9 cellular contexts compared by ENCODE assay signal in the genomic region with DNA sequence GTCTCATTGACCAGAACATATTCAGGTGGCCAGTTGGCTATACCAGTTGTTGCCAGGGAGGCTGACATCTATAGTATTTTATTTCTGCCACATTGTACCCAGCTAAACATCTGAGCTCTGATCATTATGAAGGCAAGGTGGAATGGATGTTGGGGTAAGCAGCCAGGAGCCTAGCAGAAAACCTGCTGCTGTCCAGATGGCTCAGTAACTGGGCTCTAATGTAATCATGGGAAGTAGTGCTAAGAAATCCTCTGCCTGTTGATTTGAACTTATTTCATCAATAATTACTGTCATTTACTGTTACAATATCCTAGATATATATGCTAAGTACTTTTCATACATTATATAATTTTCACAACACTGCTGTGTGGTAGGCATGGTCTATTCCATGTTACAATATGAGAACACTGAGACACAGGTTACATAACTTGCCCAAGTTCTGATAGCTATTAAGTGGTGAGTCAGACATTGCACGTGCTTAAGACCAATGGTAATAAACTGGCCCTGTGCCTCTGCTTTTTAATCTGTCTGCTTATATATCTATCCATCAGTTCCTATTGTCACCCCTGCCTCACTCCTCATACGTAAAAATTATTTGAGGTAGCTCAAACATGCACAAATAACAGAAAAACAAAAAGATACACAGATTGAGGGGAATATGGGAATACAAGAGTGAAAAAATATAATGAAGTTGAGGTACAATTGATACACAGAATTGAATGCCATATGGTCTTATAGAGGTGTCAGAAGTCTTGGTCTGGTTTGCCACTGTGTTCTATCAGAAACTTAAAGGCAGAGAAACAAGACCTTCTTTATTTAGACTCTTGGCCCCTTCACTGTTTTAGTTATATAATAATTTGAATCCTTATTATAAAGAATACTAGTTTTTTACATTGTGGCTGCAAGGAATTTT. TPM values are rescaled to one million over a fixed set of nuclear protein-coding genes. Genes with fewer than 3 reads are reported as not detected.
DNase-seq lines count a peak whose midpoint lies in the region; ATAC-seq and TF ChIP-seq lines count a peak whose summit lies in the region.
"Had no signal": no experiment of that assay in that cellular context is flagged by ENCODE, and none has a peak within 500 bp of the region (broad histone marks: within the 10 kb centered on the region; RNA-seq: fewer than 3 reads in every experiment).

No MANE protein-coding gene starts in this region.

- RAD21 ChIA-PET in HCT116 (lab: Charles Lee; ENCODE audit: low non-redundant PET in 1 of 2, low total read pairs in 2 of 2, uncharacterized antibody in 2 of 2, unreplicated experiment in 2 of 2): no interaction called here

- no peaks in the 10 kb centered on the region for H3K9me2 ChIP-seq in HCT116 (ENCODE audit: insufficient read depth)

- no peaks in the 10 kb centered on the region for H4K20me1 ChIP-seq in HCT116 (ENCODE audit: insufficient read depth)

- no peak overlapping the region for H2AFZ ChIP-seq in HCT116 (ENCODE audit: low read depth, low read length, poor library complexity, severe bottlenecking)

- H3K27me3 ChIP-seq in BE2C: no peaks in the 10 kb centered on the region
- H3K27me3 ChIP-seq in HCT116 (ENCODE audit: insufficient read depth, low read length): no peaks in the 10 kb centered on the region
- H3K27me3 ChIP-seq in left ventricle myocardium inferior (ENCODE audit: low read depth): no peaks in the 10 kb centered on the region

- H3K4me1 Mint-ChIP-seq in activated T-cell treated with anti-CD3 and anti-CD28 coated beads, Interleukin-2, amount 50 U/mL, for 72 hours (ENCODE audit: low read depth): peaks cover 15% of the 10 kb centered on the region
- peaks cover 38% of the 10 kb centered on the region for H3K4me1 Mint-ChIP-seq in activated T-cell treated with anti-CD3 and anti-CD28 coated beads, Interleukin-2, amount 50 U/mL, for 24 hours (ENCODE audit: low read depth)
- peaks cover 19% of the 10 kb centered on the region for H3K4me1 Mint-ChIP-seq in activated CD8-positive, alpha-beta memory T cell treated with anti-CD3 and anti-CD28 coated beads, Interleukin-2, amount 10 ng/mL, durations not matched to agents 7 days and 5 days

- no peak; the same call in 1 of the 2 replicates for ATAC-seq in HCT116
- ATAC-seq in activated T-cell treated with anti-CD3 and anti-CD28 coated beads, Interleukin-2, amount 50 U/mL, for 72 hours (replicated peaks in 1 of 2): no peak
- ATAC-seq in activated CD8-positive, alpha-beta memory T cell treated with anti-CD3 and anti-CD28 coated beads, Interleukin-2, amount 10 ng/mL, durations not matched to agents 7 days and 5 days: no peak

- peaks cover 63% of the 10 kb centered on the region for H3K79me2 ChIP-seq in HCT116 (ENCODE audit: insufficient read depth, low read length)

- no peak overlapping the region for H3K4me3 ChIP-seq in BE2C (ENCODE audit: low read depth, low read length)
- no peak overlapping the region for H3K4me3 ChIP-seq in HCT116 (replicated peaks in 1 of 2; ENCODE audit: low read depth in 1 of 2, low read length in 2 of 2)
- no peak overlapping the region for H3K4me3 ChIP-seq in left ventricle myocardium inferior
- H3K4me3 ChIP-seq: lung had no signal

- H3K27ac ChIP-seq in HCT116 (ENCODE audit: low read depth, low read length) (no peak overlapping the region), left ventricle myocardium inferior (replicated peaks) (peak overlapping the region; percentile 22)

- H3K4me3 Mint-ChIP-seq in activated T-cell treated with anti-CD3 and anti-CD28 coated beads, Interleukin-2, amount 50 U/mL, for 72 hours: no peak overlapping the region
- H3K4me3 Mint-ChIP-seq in activated T-cell treated with anti-CD3 and anti-CD28 coated beads, Interleukin-2, amount 50 U/mL, for 24 hours: no peak overlapping the region
- no peak overlapping the region for H3K4me3 Mint-ChIP-seq in activated CD8-positive, alpha-beta memory T cell treated with anti-CD3 and anti-CD28 coated beads, Interleukin-2, amount 10 ng/mL, durations not matched to agents 7 days and 5 days

- H3K9me3 ChIP-seq in BE2C (no peaks in the 10 kb centered on the region), HCT116 (ENCODE audit: control insufficient read depth in 1 of 2, insufficient read depth in 1 of 2, low read depth in 1 of 2, low read length in 2 of 2) (no peaks in the 10 kb centered on the region), left ventricle myocardium inferior (replicated peaks) (no peaks in the 10 kb centered on the region)

- intact Hi-C loops in HCT116 (cut with micrococcal nuclease) (loop anchor here (5.0 kb wide), 1 partner anchor 74 kb away; a partner anchor contains a TSS), left ventricle myocardium inferior (cut with micrococcal nuclease) (loop anchor here (5.0 kb wide), 1 partner anchor 84 kb away; no protein-coding TSS in a partner anchor)

- BruUV-seq in HCT116 (replicated peaks; lab: Mats Ljungman, UMichigan): no TSS peak

- TF ChIP-seq CTCF in BE2C (IDR thresholded peaks at IDR 0.05; ENCODE audit: low read depth, low read length) (no peak), HCT116 (IDR thresholded peaks at IDR 0.05 in 2 of 3, conservative IDR thresholded peaks at IDR 0.05 in 1 of 3; ENCODE audit: borderline replicate concordance in 1 of 3, insufficient read depth in 1 of 3, low read depth in 2 of 3, low read length in 2 of 3) (no peak), left ventricle myocardium inferior (IDR thresholded peaks at IDR 0.05; ENCODE audit: borderline replicate concordance) (no peak)

- no peak overlapping the region for H3K27ac Mint-ChIP-seq in activated T-cell treated with anti-CD3 and anti-CD28 coated beads, Interleukin-2, amount 50 U/mL, for 72 hours
- no peak overlapping the region for H3K27ac Mint-ChIP-seq in activated T-cell treated with anti-CD3 and anti-CD28 coated beads, Interleukin-2, amount 50 U/mL, for 24 hours
- H3K27ac Mint-ChIP-seq in activated CD8-positive, alpha-beta memory T cell treated with anti-CD3 and anti-CD28 coated beads, Interleukin-2, amount 10 ng/mL, durations not matched to agents 7 days and 5 days: no peak overlapping the region

- H3K36me3 ChIP-seq in BE2C: peaks cover 22% of the 10 kb centered on the region
- no peaks in the 10 kb centered on the region for H3K36me3 ChIP-seq in HCT116 (ENCODE audit: control insufficient read depth in 1 of 2, insufficient read depth in 2 of 2, low read length in 2 of 2)
- peaks cover 14% of the 10 kb centered on the region for H3K36me3 ChIP-seq in left ventricle myocardium inferior

- POLR2A ChIA-PET in HCT116 (lab: Charles Lee): no interaction called here

- no peaks in the 10 kb centered on the region for H3K9me3 Mint-ChIP-seq in activated T-cell treated with anti-CD3 and anti-CD28 coated beads, Interleukin-2, amount 50 U/mL, for 72 hours
- H3K9me3 Mint-ChIP-seq in activated T-cell treated with anti-CD3 and anti-CD28 coated beads, Interleukin-2, amount 50 U/mL, for 24 hours: no peaks in the 10 kb centered on the region
- H3K9me3 Mint-ChIP-seq in activated CD8-positive, alpha-beta memory T cell treated with anti-CD3 and anti-CD28 coated beads, Interleukin-2, amount 10 ng/mL, durations not matched to agents 7 days and 5 days (ENCODE audit: low read depth): no peaks in the 10 kb centered on the region

- no peak overlapping the region for H3K9ac ChIP-seq in HCT116 (ENCODE audit: low read length)

- DNase-seq in BE2C (peak; percentile 57), HCT116 (ENCODE audit: low read depth, low spot score) (no peak), SK-N-DZ (ENCODE audit: low spot score) (peak; percentile 33), left ventricle myocardium inferior (no peak), NK-92 (lab: John Stamatoyannopoulos, UW; ENCODE audit: unreplicated experiment) (no peak)
- DNase-seq in activated T-cell treated with anti-CD3 and anti-CD28 coated beads, Interleukin-2, amount 50 U/mL, for 72 hours: no peak
- no peak for DNase-seq in activated T-cell treated with anti-CD3 and anti-CD28 coated beads, Interleukin-2, amount 50 U/mL, for 24 hours
- DNase-seq in activated CD8-positive, alpha-beta memory T cell treated with anti-CD3 and anti-CD28 coated beads, Interleukin-2, amount 10 ng/mL, durations not matched to agents 7 days and 5 days: no peak

- peaks cover 18% of the 10 kb centered on the region for H3K4me1 ChIP-seq in BE2C
- peaks cover 4 to 18% of the 10 kb centered on the region in 2 experiments; a peak in 3 of 4 replicates for H3K4me1 ChIP-seq in HCT116 (ENCODE audit: control insufficient read depth in 1 of 2, insufficient read depth in 2 of 2, low read length in 2 of 2)
- H3K4me1 ChIP-seq in left ventricle myocardium inferior: peaks cover 27% of the 10 kb centered on the region

- peaks cover 1 to 7% of the 10 kb centered on the region in 2 donors for H3K36me3 Mint-ChIP-seq in activated T-cell treated with anti-CD3 and anti-CD28 coated beads, Interleukin-2, amount 50 U/mL, for 72 hours (ENCODE audit: insufficient read depth in 2 of 2)
- H3K36me3 Mint-ChIP-seq in activated T-cell treated with anti-CD3 and anti-CD28 coated beads, Interleukin-2, amount 50 U/mL, for 24 hours (ENCODE audit: low read depth): peaks cover 34% of the 10 kb centered on the region
- H3K36me3 Mint-ChIP-seq in activated CD8-positive, alpha-beta memory T cell treated with anti-CD3 and anti-CD28 coated beads, Interleukin-2, amount 10 ng/mL, durations not matched to agents 7 days and 5 days: peaks cover 12% of the 10 kb centered on the region

- H3K27me3 Mint-ChIP-seq in activated T-cell treated with anti-CD3 and anti-CD28 coated beads, Interleukin-2, amount 50 U/mL, for 72 hours (ENCODE audit: low read depth): no peaks in the 10 kb centered on the region
- no peaks in the 10 kb centered on the region for H3K27me3 Mint-ChIP-seq in activated T-cell treated with anti-CD3 and anti-CD28 coated beads, Interleukin-2, amount 50 U/mL, for 24 hours
- H3K27me3 Mint-ChIP-seq in activated CD8-positive, alpha-beta memory T cell treated with anti-CD3 and anti-CD28 coated beads, Interleukin-2, amount 10 ng/mL, durations not matched to agents 7 days and 5 days: no peaks in the 10 kb centered on the region

- no peak for TF ChIP-seq RAD21 in HCT116 (IDR thresholded peaks at IDR 0.05; ENCODE audit: low read depth)

- CTCF ChIA-PET in HCT116 (lab: Charles Lee): interaction anchor here (1.1 to 1.4 kb wide), 3 partner anchors 54 to 118 kb away, joined by 3 to 4 read pairs (median 4); no protein-coding TSS in a partner anchor
- CTCF ChIA-PET in activated CD8-positive, alpha-beta memory T cell treated with anti-CD3 and anti-CD28 coated beads, Interleukin-2, amount 10 ng/mL, durations not matched to agents 7 days and 5 days (lab: Charles Lee): interaction anchor here (1.1 to 3.4 kb wide), 5 partner anchors 13 to 119 kb away, joined by 3 to 17 read pairs (median 6); a partner anchor contains a TSS

- H3K4me2 ChIP-seq in HCT116 (ENCODE audit: low read length): no peak overlapping the region

- TF ChIP-seq POLR2A in HCT116 (IDR thresholded peaks at IDR 0.05; ENCODE audit: borderline replicate concordance, extremely low read depth, insufficient read depth, insufficient read length): no peak

RNA-seq across cellular contexts. Expression of a gene that starts 25.2 kb away (rescaled TPM):
- polyA plus RNA-seq in BE2C (2012; ENCODE audit: insufficient read depth, insufficient read length, low read depth): 63.0 TPM
- total RNA-seq in HCT116 (2021; ENCODE audit: unreplicated experiment) (34.9 TPM), left ventricle myocardium inferior (13.4 TPM)
- polyA plus RNA-seq in HCT116 (2012): 15.8 and 21.9 TPM in 2 replicates
- polyA plus RNA-seq in SK-N-DZ (2014; cell fraction: cytosol; rRNA removed): 71.3 and 77.6 TPM in 2 replicates
- 47.0 and 58.7 TPM in 2 replicates for polyA plus RNA-seq in SK-N-DZ (2014; cell fraction: nucleus; rRNA removed)
- 10 to 100 TPM; 32.9 to 34.7 TPM for total RNA-seq in activated T-cell treated with anti-CD3 and anti-CD28 coated beads, Interleukin-2, amount 50 U/mL, for 72 hours
- 10 to 100 TPM; 30.7 to 33.9 TPM for total RNA-seq in activated CD8-positive, alpha-beta memory T cell treated with anti-CD3 and anti-CD28 coated beads, Interleukin-2, amount 10 ng/mL, durations not matched to agents 7 days and 5 days

Comparison
In these comparisons a context has a peak if more than half of its experiments do, and no peak if none do; other contexts are left out.
1. DNase-seq: peak in BE2C (single experiment) and SK-N-DZ (single experiment); none in HCT116 (single experiment), left ventricle myocardium inferior (single experiment), activated T-cell treated with anti-CD3 and anti-CD28 coated beads, Interleukin-2, amount 50 U/mL, for 72 hours (0 of 2), NK-92 (single experiment), activated T-cell treated with anti-CD3 and anti-CD28 coated beads, Interleukin-2, amount 50 U/mL, for 24 hours (single experiment) and activated CD8-positive, alpha-beta memory T cell treated with anti-CD3 and anti-CD28 coated beads, Interleukin-2, amount 10 ng/mL, durations not matched to agents 7 days and 5 days (single experiment).